ENCODE assay signal across 8 cellular contexts in genomic region chr15:77070180-77070499, GRCh38. TPM values are rescaled to one million over a fixed set of nuclear protein-coding genes. Genes with fewer than 3 reads are reported as not detected.
DNase-seq lines count a peak whose midpoint lies in the region; ATAC-seq and TF ChIP-seq lines count a peak whose summit lies in the region.

No MANE protein-coding gene starts in this region.

- no peak overlapping the region for H4K5ac ChIP-seq in IMR-90 (ENCODE audit: low read depth, low read length)

- H3K4ac ChIP-seq in IMR-90 (ENCODE audit: low read depth, low read length) = no peak overlapping the region; the same call in 1 of the 2 replicates

- 0 out of 2 replicates have a peak overlapping the region, but pooled peaks have one; percentile 7 for H4K91ac ChIP-seq in IMR-90 (ENCODE audit: insufficient read depth, low read depth, low read length)

- H2BK15ac ChIP-seq in IMR-90 (ENCODE audit: low read depth, low read length) = no peak overlapping the region

- H3K4me1 Mint-ChIP-seq in chondrocyte (ENCODE audit: low read depth) (peaks cover 41% of the 10 kb centered on the region), naive B cell (peaks cover 40 to 66% (median 58%) of the 10 kb centered on the region in 3 donors)

- peaks cover 36% of the 10 kb centered on the region for H4K20me1 ChIP-seq in IMR-90 (ENCODE audit: insufficient read depth, low read length)

- H3K36me3 Mint-ChIP-seq in chondrocyte (ENCODE audit: low read depth) = peaks cover 1% of the 10 kb centered on the region
- peaks cover 0 to 8% of the 10 kb centered on the region in 2 donors for H3K36me3 Mint-ChIP-seq in naive B cell

- H3K4me3 Mint-ChIP-seq in chondrocyte (ENCODE audit: unreplicated experiment) (peak overlapping the region; percentile 79), naive B cell (peak overlapping the region; percentile 83 to 99 (median 93))

- H3K79me1 ChIP-seq in IMR-90 (ENCODE audit: low read depth in 1 of 2, low read length in 2 of 2) = peaks cover 15 to 44% of the 10 kb centered on the region in 2 experiments

- no peak for TF ChIP-seq CTCF in AG04450 (IDR thresholded peaks at IDR 0.05; ENCODE audit: low read depth, low read length)
- TF ChIP-seq CTCF in IMR-90 (conservative IDR thresholded peaks at IDR 0.05; ENCODE audit: low read depth, low read length) = no peak
- TF ChIP-seq CTCF in chondrocyte (IDR thresholded peaks at IDR 0.05) = no peak

- H3K9ac ChIP-seq in IMR-90 (ENCODE audit: low read depth, low read length) = peak overlapping the region; percentile 95

- dilution Hi-C loops in IMR-90 (cut with HindIII; ENCODE audit: low sequenced_read_pairs, unreplicated experiment) = no loop called here

- H3K36me3 ChIP-seq in IMR-90 (ENCODE audit: control insufficient read depth, insufficient read depth, low read length) = 0 out of 2 replicates have a peak, but pooled peaks cover 2% of the 10 kb centered on the region

- ATAC-seq in IMR-90 (ENCODE audit: low read depth) (no peak), naive B cell (ENCODE audit: low read depth in 2 of 2) (no peak), HG02610 (IDR thresholded peaks at IDR 0.05; ENCODE audit: unreplicated experiment) (no peak)

- H3K9me3 Mint-ChIP-seq in chondrocyte (ENCODE audit: low read depth) (no peaks in the 10 kb centered on the region), naive B cell (no peaks in the 10 kb centered on the region)

- DNase-seq in AG04450 (ENCODE audit: low read depth, low spot score) (no peak), IMR-90 (no peak), chondrocyte (ENCODE audit: low spot score) (no peak), naive B cell (no peak), NCI-H1930 (lab: John Stamatoyannopoulos, UW) (no peak), ureter (ENCODE audit: low spot score) (no peak)
- DNase-seq in activated CD4-positive, CD25-positive, alpha-beta regulatory T cell (lab: John Stamatoyannopoulos, UW) = no peak

- H3K4me3 ChIP-seq in AG04450 (ENCODE audit: low read depth, low read length) = peak overlapping the region; percentile 76
- peak overlapping the region; percentile 80 for H3K4me3 ChIP-seq in IMR-90 (ENCODE audit: insufficient read depth, low read depth, low read length)

- H3K14ac ChIP-seq in IMR-90 (replicated peaks; ENCODE audit: low read depth, low read length) = peak overlapping the region; percentile 75

- BruUV-seq in IMR-90 (replicated peaks; lab: Mats Ljungman, UMichigan) = no TSS peak

- peak overlapping the region; percentile 98 for H3K4me2 ChIP-seq in IMR-90 (ENCODE audit: low read depth, low read length)

- TF ChIP-seq POLR2A in IMR-90 (IDR thresholded peaks at IDR 0.05; ENCODE audit: low read depth, low read length) = no peak

- intact Hi-C loops in IMR-90 (cut with micrococcal nuclease) = no loop called here

- H4K8ac ChIP-seq in IMR-90 (ENCODE audit: low read depth in 2 of 2, low read length in 2 of 2) = peak overlapping the region in 1 of 2 experiments; percentile 78; a peak in 3 of 4 replicates

- H3K27ac Mint-ChIP-seq in chondrocyte (ENCODE audit: unreplicated experiment) (peak overlapping the region; percentile 90), naive B cell (peak overlapping the region in 5 of 6 donors; percentile 79 to 98 (median 88))

- H3K56ac ChIP-seq in IMR-90 (ENCODE audit: extremely low read depth, insufficient read depth, low read length) = peak overlapping the region; percentile 77

- H2AFZ ChIP-seq in IMR-90 (replicated peaks; ENCODE audit: low read length, poor library complexity) = peak overlapping the region; percentile 90

- H3K9me1 ChIP-seq in IMR-90 (ENCODE audit: insufficient read depth, low read length) = peaks cover 6% of the 10 kb centered on the region

- peak overlapping the region; percentile 81 for H2AK9ac ChIP-seq in IMR-90 (replicated peaks; ENCODE audit: low read depth, low read length, poor library complexity)

- CTCF ChIA-PET in AG04450 (lab: Charles Lee) (interaction anchor here (0.7 kb wide), 1 partner anchor 444 kb away, joined by 3 read pairs; no protein-coding TSS in a partner anchor), IMR-90 (lab: Yijun Ruan, JAX) (no interaction called here)

- peak overlapping the region; percentile 30 for H3K18ac ChIP-seq in IMR-90 (ENCODE audit: low read depth, low read length)

- H2AK5ac ChIP-seq in IMR-90 (ENCODE audit: low read depth, low read length) = peak overlapping the region; percentile 10; the same call in 1 of the 2 replicates

- H3K4me1 ChIP-seq in IMR-90 (ENCODE audit: control insufficient read depth, insufficient read depth, low read length) = peaks cover 7% of the 10 kb centered on the region; the same call in 1 of the 2 replicates

- peak overlapping the region; percentile 95 for H3K23ac ChIP-seq in IMR-90 (ENCODE audit: low read depth, low read length)

- POLR2A ChIA-PET in AG04450 (lab: Yijun Ruan, JAX) (no interaction called here), IMR-90 (lab: Charles Lee; ENCODE audit: unreplicated experiment) (no interaction called here)

- no peak for TF ChIP-seq RAD21 in IMR-90 (IDR thresholded peaks at IDR 0.05; ENCODE audit: low read length)

- H3K27ac ChIP-seq in AG04450 (ENCODE audit: low read depth, low read length) = peak overlapping the region; percentile 81
- H3K27ac ChIP-seq in IMR-90 (ENCODE audit: insufficient read depth, low read length) = peak overlapping the region; percentile 84

- WGBS in IMR-90 (ENCODE audit: extremely low coverage in 2 of 2, insufficient read length in 1 of 2), 2 experiments = 0% methylated on average over 13 of the region's 18 CpGs; no CpG with 5 or more reads in 1 of the 2 experiments

- H3K27me3 ChIP-seq in AG04450 (ENCODE audit: control insufficient read depth, insufficient read depth, low read length) (peaks cover 3% of the 10 kb centered on the region), IMR-90 (ENCODE audit: control insufficient read depth, insufficient read depth, low read length) (peaks cover 5% of the 10 kb centered on the region; the same call in 1 of the 2 replicates)

- H3K27me3 Mint-ChIP-seq in chondrocyte (ENCODE audit: low read depth) = no peaks in the 10 kb centered on the region
- no peaks in the 10 kb centered on the region for H3K27me3 Mint-ChIP-seq in naive B cell

- no peak overlapping the region for H2BK120ac ChIP-seq in IMR-90 (ENCODE audit: low read depth, low read length)

- no peak overlapping the region for H2BK20ac ChIP-seq in IMR-90 (ENCODE audit: low read depth, low read length)

- H2BK5ac ChIP-seq in IMR-90 (ENCODE audit: low read depth, low read length, poor library complexity, severe bottlenecking) = peak overlapping the region; percentile 56

- H3K9me3 ChIP-seq in AG04450 (ENCODE audit: control insufficient read depth, insufficient read depth, low read length) (no peaks in the 10 kb centered on the region; the same call in 1 of the 2 replicates), IMR-90 (ENCODE audit: control insufficient read depth, insufficient read depth, low read length) (no peaks in the 10 kb centered on the region)

- in situ Hi-C loops in IMR-90 (cut with MboI; ENCODE audit: low sequenced_read_pairs) = no loop called here

TF ChIP-seq in IMR-90, 13 proteins besides CTCF, POLR2A, EP300 and RAD21:
- TF ChIP-seq MAFK (IDR thresholded peaks at IDR 0.05; ENCODE audit: low read depth, low read length) (no peak), FOS (IDR thresholded peaks at IDR 0.05; ENCODE audit: low read depth, low read length) (no peak)

RNA-seq across cellular contexts. Expression of gene TSPAN3, which starts 0.8 kb away (rescaled TPM):
- polyA plus RNA-seq in AG04450 (2011; rRNA removed) (359 and 410 TPM in 2 replicates), IMR-90 (2012; rRNA removed) (221 and 270 TPM in 2 replicates), naive B cell (ENCODE audit: low read depth in 6 of 6) (100 to 1,000 TPM; 418 to 685 (median 569) TPM)
- polyA minus RNA-seq in AG04450 (2011; rRNA and poly(A)+ RNA removed) = 217 and 229 TPM in 2 replicates
- total RNA-seq in IMR-90 (2012; rRNA removed) (255 and 295 TPM in 2 replicates), chondrocyte (242 to 333 TPM (median 250 TPM) in 3 replicates), ureter (166 TPM)
- 200 and 257 TPM in 2 replicates for polyA plus RNA-seq in IMR-90 (2012; cell fraction: cytosol; rRNA removed)
- 60.8 and 158 TPM in 2 replicates for polyA plus RNA-seq in IMR-90 (2012; cell fraction: nucleus; rRNA removed; ENCODE audit: low replicate concordance)
